17 cellular contexts compared by ENCODE assay signal in the genomic region with DNA sequence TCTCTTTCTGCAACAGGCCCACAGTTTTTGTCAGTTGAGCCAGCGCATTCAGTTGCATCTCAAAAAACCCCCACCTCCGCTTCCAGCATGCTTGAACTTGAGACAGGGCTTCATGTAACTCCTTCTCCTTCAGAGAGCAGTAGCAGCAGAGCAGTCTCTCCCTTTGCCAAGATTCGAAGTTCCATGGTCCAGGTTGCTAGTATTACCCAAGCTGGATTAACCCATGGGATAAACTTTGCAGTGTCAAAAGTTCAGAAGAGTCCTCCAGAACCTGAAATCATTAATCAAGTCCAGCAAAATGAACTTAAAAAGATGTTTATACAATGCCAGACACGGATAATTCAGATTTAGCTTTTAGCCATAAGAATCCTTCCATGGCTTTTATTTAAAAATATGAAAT.
"Had no signal": no experiment of that assay in that cellular context is flagged by ENCODE, and none has a peak within 500 bp of the region (broad histone marks: within the 10 kb centered on the region; RNA-seq: fewer than 3 reads in every experiment).

No MANE protein-coding gene starts in this region.

- H3K9me3 Mint-ChIP-seq: brain; central memory CD8-positive, alpha-beta T cell; mesothelial cell of epicardium had no signal

- H3K4me1 ChIP-seq: lower lobe of right lung, tibial artery, vagina had no signal

- DNase-seq: activated CD4-positive, alpha-beta T cell treated with anti-CD3 and anti-CD28 coated beads for 4 hours; activated CD8-positive, alpha-beta memory T cell treated with anti-CD3 and anti-CD28 coated beads, Interleukin-2, amount 50 U/mL, for 4 hours; activated CD8-positive, alpha-beta T cell treated with anti-CD3 and anti-CD28 coated beads, Interleukin-2, amount 10 ng/mL, durations not matched to agents 7 days and 5 days; activated naive CD4-positive, alpha-beta T cell treated with anti-CD3 and anti-CD28 coated beads, Interleukin-2, amount 50 U/mL, for 16 hours; glutamatergic neuron; kidney glomerular epithelial cell; lower lobe of right lung; stimulated activated CD4-positive, alpha-beta T cell treated with anti-CD3 and anti-CD28 coated beads, Interleukin-4, amount 100 ng/mL, for 1 hour; stimulated activated naive CD4-positive, alpha-beta T cell; T-helper 17 cell; tibial artery; WERI-Rb-1 had no signal

- H3K27me3 Mint-ChIP-seq: brain; central memory CD8-positive, alpha-beta T cell; T-helper 17 cell had no signal

- ATAC-seq: activated CD8-positive, alpha-beta T cell treated with anti-CD3 and anti-CD28 coated beads, Interleukin-2, amount 10 ng/mL, durations not matched to agents 7 days and 5 days; lower lobe of right lung; T-helper 17 cell had no signal

- H3K9me3 ChIP-seq: lower lobe of right lung, tibial artery, vagina had no signal

- H3K4me3 Mint-ChIP-seq: activated CD8-positive, alpha-beta T cell treated with anti-CD3 and anti-CD28 coated beads, Interleukin-2, amount 10 ng/mL, durations not matched to agents 7 days and 5 days; brain; central memory CD8-positive, alpha-beta T cell; mesothelial cell of epicardium; T-helper 17 cell had no signal

- H3K4me1 Mint-ChIP-seq: brain; central memory CD8-positive, alpha-beta T cell; T-helper 17 cell had no signal

- H3K4me3 ChIP-seq: coronary artery, lower lobe of right lung, tibial artery, vagina had no signal

- H3K27me3 ChIP-seq: tibial artery, vagina had no signal

- H3K27ac ChIP-seq: coronary artery, lower lobe of right lung, tibial artery, vagina, WERI-Rb-1 had no signal

- H3K27ac Mint-ChIP-seq: activated CD8-positive, alpha-beta T cell treated with anti-CD3 and anti-CD28 coated beads, Interleukin-2, amount 10 ng/mL, durations not matched to agents 7 days and 5 days; T-helper 17 cell had no signal
